Comparison of ENCODE assay signal across 9 cellular contexts in the genomic region with DNA sequence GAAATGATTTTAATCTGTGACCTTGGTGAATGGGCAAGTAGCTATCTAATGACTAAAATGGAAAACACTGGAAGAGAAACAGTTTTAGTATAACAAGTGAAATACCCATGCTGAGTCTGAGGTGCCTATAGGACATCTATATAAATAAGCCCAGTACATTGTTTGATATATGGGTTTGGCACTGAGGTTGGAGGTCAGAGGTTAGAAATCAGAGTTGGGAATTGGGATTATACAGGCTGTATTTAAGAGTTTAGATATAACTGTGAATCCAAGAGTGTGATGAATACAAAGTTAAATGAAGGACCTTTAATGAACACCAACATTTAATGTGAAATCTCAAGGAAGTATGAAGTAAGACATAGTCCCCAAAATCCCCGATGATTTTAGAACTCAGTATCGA. TPM values are rescaled to one million over a fixed set of nuclear protein-coding genes. Genes with fewer than 3 reads are reported as not detected.
"Had no signal": no experiment of that assay in that cellular context is flagged by ENCODE, and none has a peak within 500 bp of the region (broad histone marks: within the 10 kb centered on the region; RNA-seq: fewer than 3 reads in every experiment).

No MANE protein-coding gene starts in this region.

- FAIRE-seq: HepG2, HTR-8/SVneo had no signal

- H3K36me3 Mint-ChIP-seq: IgD-negative memory B cell had no signal

- H3K27ac ChIP-seq: HL-60 had no signal

- H3K9me3 Mint-ChIP-seq: IgD-negative memory B cell had no signal

- H3K27ac Mint-ChIP-seq: IgD-negative memory B cell had no signal

- ATAC-seq: HepG2 had no signal

- H3K4me3 Mint-ChIP-seq: IgD-negative memory B cell had no signal

- DNase-seq: IMR-90, KBM-7, KG1 had no signal

RNA-seq across cellular contexts. Expression of a gene that starts 3.1 kb away (rescaled TPM):
- total RNA-seq: HepG2, HT-29, HT1080 had no signal
- polyA plus RNA-seq: HepG2, IgD-negative memory B cell had no signal

RNA-seq across cellular contexts. Expression of a gene that starts 10.5 kb away (rescaled TPM):
- total RNA-seq: HepG2, HT-29, HT1080, IMR-90 had no signal
- polyA plus RNA-seq: HepG2 had no signal

RNA-seq across cellular contexts. Expression of a gene that starts 12.3 kb away (rescaled TPM):
- total RNA-seq: HepG2, HT-29, IMR-90 had no signal
- polyA plus RNA-seq: HepG2, IgD-negative memory B cell, IMR-90 had no signal

RNA-seq across cellular contexts. Expression of a gene that starts 17.2 kb away (rescaled TPM):
- total RNA-seq: HepG2, HT-29 had no signal
- polyA plus RNA-seq: HepG2, IMR-90 had no signal

RNA-seq across cellular contexts. Expression of a gene that starts 32.4 kb away (rescaled TPM):
- total RNA-seq: HT-29 had no signal
- polyA plus RNA-seq: IgD-negative memory B cell had no signal
